9 cellular contexts compared by ENCODE assay signal in the genomic region with DNA sequence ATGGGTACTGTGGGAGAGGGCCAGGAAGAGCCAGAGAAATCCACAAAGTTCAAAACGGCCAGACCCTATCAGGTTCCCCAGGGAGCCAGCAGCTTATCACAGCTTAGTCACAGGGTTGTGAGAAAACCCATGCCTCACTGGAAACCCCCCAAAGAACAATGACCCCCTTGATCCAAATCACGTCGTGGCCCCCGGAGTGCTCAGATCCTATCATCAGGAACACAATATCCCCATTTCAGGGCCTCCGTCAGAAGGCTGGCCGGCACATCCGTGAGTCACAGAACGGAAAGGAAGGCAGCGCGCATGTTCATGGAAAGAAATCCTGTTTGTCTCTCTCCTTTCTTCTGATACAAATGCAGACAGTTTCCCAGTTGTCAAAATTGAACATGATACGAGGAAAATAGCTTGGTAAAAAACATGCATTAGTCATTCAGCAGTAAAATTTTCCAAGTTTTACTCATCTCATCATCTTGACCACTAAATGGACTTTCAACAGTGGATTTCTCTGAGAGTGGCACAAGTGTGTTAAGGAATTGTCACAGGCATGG.
DNase-seq lines count a peak whose midpoint lies in the region; ATAC-seq and TF ChIP-seq lines count a peak whose summit lies in the region.
"Had no signal": no experiment of that assay in that cellular context is flagged by ENCODE, and none has a peak within 500 bp of the region (broad histone marks: within the 10 kb centered on the region; RNA-seq: fewer than 3 reads in every experiment).

No MANE protein-coding gene starts in this region.

- no peaks in the 10 kb centered on the region for H3K36me3 Mint-ChIP-seq in Caco-2 (ENCODE audit: insufficient read depth, unreplicated experiment)
- H3K36me3 Mint-ChIP-seq: activated naive CD8-positive, alpha-beta T cell had no signal

- no peaks in the 10 kb centered on the region for H3K36me3 ChIP-seq in Caco-2 (ENCODE audit: control insufficient read depth, insufficient read depth, low read length)

- POLR2A ChIA-PET in Caco-2 (lab: Charles Lee): no interaction called here

- H3K9me3 ChIP-seq in Caco-2: peaks cover 4% of the 10 kb centered on the region; the same call in 1 of the 2 replicates

- peaks cover 10% of the 10 kb centered on the region for H3K9me3 Mint-ChIP-seq in Caco-2 (ENCODE audit: unreplicated experiment)

- intact Hi-C loops in Caco-2 (cut with micrococcal nuclease; ENCODE audit: unreplicated experiment) (no loop called here), Right ventricle myocardium inferior (cut with DNase I) (no loop called here)

- DNase-seq in Caco-2: no peak
- DNase-seq in T1000 (lab: John Stamatoyannopoulos, UW): peak; percentile 79
- DNase-seq in Right ventricle myocardium inferior (ENCODE audit: missing footprints): peak; percentile 85
- peak; percentile 62 for DNase-seq in pulmonary artery endothelial cell (ENCODE audit: low read depth, low spot score)
- DNase-seq in NCI-H748 treated with DMSO at 0.1 percent for 48 hours (lab: John Stamatoyannopoulos, UW): no peak
- DNase-seq in NOMO-1 treated with DMSO at 0.1 percent for 48 hours (lab: John Stamatoyannopoulos, UW; ENCODE audit: unreplicated experiment): no peak
- DNase-seq in cortex of kidney (lab: John Stamatoyannopoulos, UW): no peak

- peak overlapping the region; percentile 23 for H3K27ac Mint-ChIP-seq in Caco-2 (ENCODE audit: unreplicated experiment)
- H3K27ac Mint-ChIP-seq: activated naive CD8-positive, alpha-beta T cell had no signal

- H3K4me3 ChIP-seq in Caco-2 (ENCODE audit: low read depth, low read length): no peak overlapping the region

- CTCF ChIA-PET in Caco-2 (lab: Charles Lee): interaction anchor here (1.5 kb wide), 1 partner anchor 122 kb away, joined by 3 read pairs; no protein-coding TSS in a partner anchor

- no TSS peak for BruUV-seq in Caco-2 (replicated peaks; lab: Mats Ljungman, UMichigan)

- no peak overlapping the region for H3K4me3 Mint-ChIP-seq in Caco-2 (ENCODE audit: unreplicated experiment)
- H3K4me3 Mint-ChIP-seq: activated naive CD8-positive, alpha-beta T cell had no signal

- ATAC-seq in Right ventricle myocardium inferior (peak; percentile 82), HG03039 (IDR thresholded peaks at IDR 0.05; ENCODE audit: unreplicated experiment) (no peak)

- H3K27me3 Mint-ChIP-seq in Caco-2 (ENCODE audit: insufficient read depth, unreplicated experiment): no peaks in the 10 kb centered on the region

- no peaks in the 10 kb centered on the region; the same call in 1 of the 2 replicates for H3K27me3 ChIP-seq in Caco-2 (replicated peaks; ENCODE audit: control insufficient read depth, insufficient read depth, low read length)

- no peak for TF ChIP-seq CTCF in Caco-2 (IDR thresholded peaks at IDR 0.05; ENCODE audit: insufficient read depth in 1 of 2, low read depth in 1 of 2, low read length in 1 of 2, severe bottlenecking in 1 of 2, unreplicated experiment in 1 of 2)

- H3K4me1 ChIP-seq in Caco-2: peaks cover 22% of the 10 kb centered on the region

- peaks cover 6% of the 10 kb centered on the region for H3K4me1 Mint-ChIP-seq in Caco-2 (ENCODE audit: low read depth, unreplicated experiment)

Comparison
In these comparisons a context has a peak if more than half of its experiments do, and no peak if none do; other contexts are left out.
1. DNase-seq: peak in T1000 (single experiment), Right ventricle myocardium inferior (single experiment) and pulmonary artery endothelial cell (single experiment); none in Caco-2 (0 of 2), NCI-H748 treated with DMSO at 0.1 percent for 48 hours (single experiment), NOMO-1 treated with DMSO at 0.1 percent for 48 hours (single experiment) and cortex of kidney (single experiment).